ENCODE assay signal across 9 cellular contexts in genomic region chr15:59963925-59964324, GRCh38. TPM values are rescaled to one million over a fixed set of nuclear protein-coding genes. Genes with fewer than 3 reads are reported as not detected.
"Had no signal": no experiment of that assay in that cellular context is flagged by ENCODE, and none has a peak within 500 bp of the region (broad histone marks: within the 10 kb centered on the region; RNA-seq: fewer than 3 reads in every experiment).

No MANE protein-coding gene starts in this region.

- H3K4me3 ChIP-seq: GM12878 had no signal

- DNase-seq: GDM1, GF-D8 had no signal

- FAIRE-seq: G401.6, GM12878, GM12891, GM12892, GM18507, GM19239 had no signal

- ATAC-seq: GM12878 had no signal

RNA-seq across cellular contexts. Expression of gene FOXB1, which starts 40.2 kb away (rescaled TPM):
- total RNA-seq: G401, GM12878 had no signal
- polyA plus RNA-seq: GM12878 had no signal
